ENCODE assay signal across 17 cellular contexts in genomic region chr15:51108933-51109550, GRCh38. TPM values are rescaled to one million over a fixed set of nuclear protein-coding genes. Genes with fewer than 3 reads are reported as not detected.
DNase-seq lines count a peak whose midpoint lies in the region; ATAC-seq and TF ChIP-seq lines count a peak whose summit lies in the region.
"Had no signal": no experiment of that assay in that cellular context is flagged by ENCODE, and none has a peak within 500 bp of the region (broad histone marks: within the 10 kb centered on the region; RNA-seq: fewer than 3 reads in every experiment).

No MANE protein-coding gene starts in this region.

- no peaks in the 10 kb centered on the region for H3K27me3 Mint-ChIP-seq in GM23338 (ENCODE audit: insufficient read depth, low read depth, poor library complexity)

- H3K36me3 Mint-ChIP-seq in GM23338 (ENCODE audit: low read depth) = no peaks in the 10 kb centered on the region

- H3K9me3 ChIP-seq in ascending aorta = no peaks in the 10 kb centered on the region
- H3K9me3 ChIP-seq in cardiac muscle cell (ENCODE audit: low read depth) = no peaks in the 10 kb centered on the region
- H3K9me3 ChIP-seq in gastrocnemius medialis = no peaks in the 10 kb centered on the region

- H3F3A ChIP-seq in GM23338 (replicated peaks; ENCODE audit: low read depth) = no peaks in the 10 kb centered on the region

- TF ChIP-seq CTCF in ascending aorta (IDR thresholded peaks at IDR 0.05) = no peak
- TF ChIP-seq CTCF in cardiac muscle cell (IDR thresholded peaks at IDR 0.05; ENCODE audit: low read depth, low read length) = no peak
- TF ChIP-seq CTCF in gastrocnemius medialis (IDR thresholded peaks at IDR 0.05 in 4 of 5, conservative IDR thresholded peaks at IDR 0.05 in 1 of 5) = no peak
- TF ChIP-seq CTCF in GM23338 (conservative IDR thresholded peaks at IDR 0.05; ENCODE audit: low read depth in 2 of 2) = no peak
- TF ChIP-seq CTCF in lower leg skin (IDR thresholded peaks at IDR 0.05) = no peak

- DNase-seq in Daoy (ENCODE audit: low read depth) (peak; percentile 80), ascending aorta (ENCODE audit: low spot score in 2 of 2) (peak in 1 of 2 donors; percentile 89), cardiac muscle cell (ENCODE audit: low read depth in 1 of 2, low spot score in 1 of 2) (peak; percentile 41 to 63), gastrocnemius medialis (peak; percentile 23), GM23338 (ENCODE audit: low spot score) (no peak), T-helper 9 cell (no peak), lower leg skin (ENCODE audit: low spot score in 2 of 2) (no peak)
- DNase-seq: activated CD4-positive, alpha-beta T cell treated with anti-CD3 and anti-CD28 coated beads for 36 hours; activated naive CD4-positive, alpha-beta T cell; CD4-positive, alpha-beta T cell; effector memory CD8-positive, alpha-beta T cell; NCI-H510A treated with DMSO at 0.1 percent for 48 hours; stimulated activated CD4-positive, alpha-beta T cell treated with anti-CD3 and anti-CD28 coated beads, Interleukin-4, amount 100 ng/mL, for 1 hour; stimulated activated naive CD8-positive, alpha-beta T cell treated with anti-CD3 and anti-CD28 coated beads, Interleukin-15, amount 100 ng/mL, for 72 hours had no signal

- no peak overlapping the region for H3K27ac Mint-ChIP-seq in GM23338
- H3K27ac Mint-ChIP-seq: activated CD4-positive, alpha-beta T cell treated with anti-CD3 and anti-CD28 coated beads for 36 hours; CD4-positive, alpha-beta T cell; effector memory CD8-positive, alpha-beta T cell; stimulated activated naive CD8-positive, alpha-beta T cell treated with anti-CD3 and anti-CD28 coated beads, Interleukin-15, amount 100 ng/mL, for 72 hours had no signal

- no peaks in the 10 kb centered on the region for H3K9me2 ChIP-seq in GM23338 (ENCODE audit: insufficient read depth)

- TF ChIP-seq POLR2A in gastrocnemius medialis (IDR thresholded peaks at IDR 0.05) = no peak
- TF ChIP-seq POLR2A in lower leg skin (IDR thresholded peaks at IDR 0.05) = no peak

- H3K27me3 ChIP-seq in ascending aorta (no peaks in the 10 kb centered on the region), cardiac muscle cell (no peaks in the 10 kb centered on the region), gastrocnemius medialis (no peaks in the 10 kb centered on the region), GM23338 (ENCODE audit: insufficient read depth) (no peaks in the 10 kb centered on the region)

- peaks cover 8 to 31% of the 10 kb centered on the region in 2 donors for H3K4me1 ChIP-seq in ascending aorta
- H3K4me1 ChIP-seq in cardiac muscle cell (ENCODE audit: low read depth) = peaks cover 5% of the 10 kb centered on the region
- H3K4me1 ChIP-seq in gastrocnemius medialis = peaks cover 0 to 12% of the 10 kb centered on the region in 2 donors
- H3K4me1 ChIP-seq in GM23338 (ENCODE audit: insufficient read depth) = no peaks in the 10 kb centered on the region

- H3K4me3 ChIP-seq in ascending aorta (no peak overlapping the region), cardiac muscle cell (no peak overlapping the region), gastrocnemius medialis (no peak overlapping the region), GM23338 (no peak overlapping the region), lower leg skin (ENCODE audit: low read depth, poor library complexity, severe bottlenecking) (no peak overlapping the region)

- intact Hi-C loops in ascending aorta (cut with DNase I) = no loop called here
- intact Hi-C loops in gastrocnemius medialis (cut with DNase I; ENCODE audit: low total_unique reads) = no loop called here
- intact Hi-C loops in lower leg skin (cut with DNase I; ENCODE audit: low total_unique reads) = no loop called here

- H3K36me3 ChIP-seq in ascending aorta = no peaks in the 10 kb centered on the region
- H3K36me3 ChIP-seq in cardiac muscle cell = no peaks in the 10 kb centered on the region
- no peaks in the 10 kb centered on the region for H3K36me3 ChIP-seq in gastrocnemius medialis
- H3K36me3 ChIP-seq in GM23338 (ENCODE audit: insufficient read depth) = no peaks in the 10 kb centered on the region

- H4K20me1 ChIP-seq in GM23338 (replicated peaks; ENCODE audit: insufficient read depth) = no peaks in the 10 kb centered on the region; the same call in 1 of the 2 replicates

- H3K4me3 Mint-ChIP-seq in GM23338 = no peak overlapping the region
- H3K4me3 Mint-ChIP-seq: activated CD4-positive, alpha-beta T cell treated with anti-CD3 and anti-CD28 coated beads for 36 hours; CD4-positive, alpha-beta T cell; effector memory CD8-positive, alpha-beta T cell; neural crest cell; stimulated activated naive CD8-positive, alpha-beta T cell treated with anti-CD3 and anti-CD28 coated beads, Interleukin-15, amount 100 ng/mL, for 72 hours had no signal

- ATAC-seq in gastrocnemius medialis = peak; percentile 63 to 72
- no peak for ATAC-seq in GM18861 (IDR thresholded peaks at IDR 0.05; ENCODE audit: unreplicated experiment)
- no peak for ATAC-seq in GM23338
- ATAC-seq: activated CD4-positive, alpha-beta T cell treated with anti-CD3 and anti-CD28 coated beads for 36 hours; effector memory CD8-positive, alpha-beta T cell; stimulated activated naive CD8-positive, alpha-beta T cell treated with anti-CD3 and anti-CD28 coated beads, Interleukin-15, amount 100 ng/mL, for 72 hours had no signal

- H3K4me1 Mint-ChIP-seq in GM23338 = peaks cover 17% of the 10 kb centered on the region
- H3K4me1 Mint-ChIP-seq: activated CD4-positive, alpha-beta T cell treated with anti-CD3 and anti-CD28 coated beads for 36 hours; neural crest cell; stimulated activated naive CD8-positive, alpha-beta T cell treated with anti-CD3 and anti-CD28 coated beads, Interleukin-15, amount 100 ng/mL, for 72 hours had no signal

- WGBS in lower leg skin, 2 donors = 44 to 59% methylated on average over 3 of the region's 3 CpGs

- no peaks in the 10 kb centered on the region for H3K79me2 ChIP-seq in GM23338 (replicated peaks; ENCODE audit: insufficient read depth)

- peak overlapping the region; percentile 72 to 92 for H3K27ac ChIP-seq in ascending aorta
- H3K27ac ChIP-seq in cardiac muscle cell = peak overlapping the region; percentile 17
- peak overlapping the region in 2 of 4 donors; percentile 46 to 68 for H3K27ac ChIP-seq in gastrocnemius medialis
- H3K27ac ChIP-seq in GM23338 (ENCODE audit: low read depth) = no peak overlapping the region

- in situ Hi-C loops in gastrocnemius medialis (cut with MboI; ENCODE audit: low sequenced_read_pairs in 4 of 4) = no loop called here

- H3K4me2 ChIP-seq in GM23338 = no peak overlapping the region

- H2AFZ ChIP-seq in GM23338 = no peak overlapping the region

- no peaks in the 10 kb centered on the region for H3K9me3 Mint-ChIP-seq in GM23338
- H3K9me3 Mint-ChIP-seq: CD4-positive, alpha-beta T cell; effector memory CD8-positive, alpha-beta T cell; neural crest cell; stimulated activated naive CD8-positive, alpha-beta T cell treated with anti-CD3 and anti-CD28 coated beads, Interleukin-15, amount 100 ng/mL, for 72 hours had no signal

TF ChIP-seq in GM23338, 12 proteins besides CTCF, POLR2A, EP300 and RAD21 (continues in another document):
- TF ChIP-seq EZH2phosphoT487 (IDR thresholded peaks at IDR 0.05; ENCODE audit: unreplicated experiment) (no peak), ETS1 (IDR thresholded peaks at IDR 0.05) (no peak), NANOG (IDR thresholded peaks at IDR 0.05; ENCODE audit: borderline replicate concordance) (no peak), EZH2 (IDR thresholded peaks at IDR 0.05; ENCODE audit: low read depth, unreplicated experiment) (no peak), POLR2AphosphoS5 (IDR thresholded peaks at IDR 0.05; ENCODE audit: low read depth) (no peak)

RNA-seq across cellular contexts. Expression of gene TNFAIP8L3, which starts 14.3 kb away (rescaled TPM):
- 0.97 and 1.0 TPM in 2 replicates for total RNA-seq in Daoy (2014; rRNA removed; shearing (Covaris generic))
- 2.6 TPM for total RNA-seq in ascending aorta
- total RNA-seq in cardiac muscle cell = not detected in 2 replicates
- polyA plus RNA-seq in cardiac muscle cell = 0.60 TPM in 1 of 2 replicates, not detected in the other
- 1 to 10 TPM in 3 of 4 donors, under 1 TPM in 1; 0.75 to 4.9 (median 4.2) TPM for total RNA-seq in gastrocnemius medialis
- 0.31 and 0.54 TPM in 2 replicates for total RNA-seq in GM23338 (2014; rRNA removed; shearing (Covaris generic))
- polyA plus RNA-seq in GM23338 (2016; fragmentation: Nextera tagmentation; extraction: Ambion mirVana) = 0.21 and 0.23 TPM in 2 replicates
- 10 to 100 TPM; 13.6 to 27.2 (median 22.1) TPM for total RNA-seq in lower leg skin
- total RNA-seq: activated CD4-positive, alpha-beta T cell treated with anti-CD3 and anti-CD28 coated beads for 36 hours; CD4-positive, alpha-beta T cell; neural crest cell; SK-MEL-5 had no signal

Comparison
In these comparisons a context has a peak if more than half of its experiments do, and no peak if none do; other contexts are left out.
1. DNase-seq: peak in Daoy (single experiment), cardiac muscle cell (2 of 2) and gastrocnemius medialis (2 of 2); none in GM23338 (single experiment), T-helper 9 cell (single experiment) and lower leg skin (0 of 2).
2. ATAC-seq: peak in gastrocnemius medialis (2 of 2); none in GM18861 (single experiment) and GM23338 (single experiment).